In the genomic region with DNA sequence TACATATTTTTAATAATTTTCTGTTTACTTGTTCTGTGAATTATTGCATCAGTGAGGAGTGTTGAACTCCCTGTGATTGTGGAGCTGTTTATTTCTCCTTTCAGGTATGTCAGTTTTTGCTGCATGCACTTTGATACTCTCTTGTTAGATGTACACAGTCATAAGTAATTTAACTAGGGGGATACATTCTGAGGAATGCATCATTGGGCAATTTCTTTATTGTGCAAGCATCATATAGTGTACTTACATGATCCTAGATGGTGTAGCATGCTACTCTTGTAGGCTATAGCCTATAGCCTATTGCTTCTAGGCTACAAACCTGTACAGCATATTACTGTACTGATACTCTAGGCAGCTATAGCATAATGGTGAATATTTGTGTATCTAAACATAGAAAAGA, we compare ENCODE assay signal across 19 cellular contexts.
"Had no signal": no experiment of that assay in that cellular context is flagged by ENCODE, and none has a peak within 500 bp of the region (broad histone marks: within the 10 kb centered on the region; RNA-seq: fewer than 3 reads in every experiment).

No MANE protein-coding gene starts in this region.

- ATAC-seq: body of pancreas had no signal

- H3K4me3 ChIP-seq: body of pancreas, colonic mucosa, esophagus muscularis mucosa, lung, spleen, thyroid gland had no signal

- DNase-seq: activated CD8-positive, alpha-beta memory T cell treated with anti-CD3 and anti-CD28 coated beads for 24 hours; activated CD8-positive, alpha-beta memory T cell treated with anti-CD3 and anti-CD28 coated beads, Interleukin-2, amount 50 U/mL, for 48 hours; activated naive CD8-positive, alpha-beta T cell treated with anti-CD3 and anti-CD28 coated beads for 36 hours; body of pancreas; central memory CD4-positive, alpha-beta T cell; colonic mucosa; glutamatergic neuron; hippocampal formation; islet precursor cell; midbrain; occipital lobe; posterior cingulate gyrus; spleen; stimulated activated naive CD4-positive, alpha-beta T cell; T-helper 1 cell; T-helper 9 cell; thyroid gland had no signal
